In genomic region chrX:63350979-63351616, GRCh38 we compare ENCODE assay signal across 8 cellular contexts. TPM values are rescaled to one million over a fixed set of nuclear protein-coding genes. Genes with fewer than 3 reads are reported as not detected.
DNase-seq lines count a peak whose midpoint lies in the region; ATAC-seq and TF ChIP-seq lines count a peak whose summit lies in the region.

Gene SPIN4, minus strand, starts transcription at chrX:63351332. Its CDS starts 513 bp downstream, at chrX:63350819.

- H3K27ac ChIP-seq in BLaER1 treated with 17β-estradiol and CSF1 and Interleukin-3, amounts not matched to agents 10 nM and 100 nM: peak within 1 kb of the TSS in 9 of 11 experiments; percentile 57 to 78 (median 66); a peak in 19 of 22 replicates
- H3K27ac ChIP-seq in right lobe of liver: peak within 1 kb of the TSS; percentile 25 to 50 (median 35)

- no peaks in the 10 kb centered on the region for H4K20me1 ChIP-seq in BLaER1 treated with 17β-estradiol and CSF1 and Interleukin-3, amounts not matched to agents 10 nM and 100 nM

- TF ChIP-seq CTCF in right lobe of liver (IDR thresholded peaks at IDR 0.05): no peak

- H3K4me1 ChIP-seq in BLaER1 treated with 17β-estradiol and CSF1 and Interleukin-3, amounts not matched to agents 10 nM and 100 nM: peaks cover 0 to 14% (median 9%) of the 10 kb centered on the region in 10 experiments; a peak in 8 of 20 replicates
- H3K4me1 ChIP-seq in right lobe of liver: no peaks in the 10 kb centered on the region

- TF ChIP-seq POLR2A in right lobe of liver (IDR thresholded peaks at IDR 0.05): peak; percentile 73

- peak within 1 kb of the TSS; percentile 69 to 82 (median 76) for H3K4me2 ChIP-seq in BLaER1 treated with 17β-estradiol and CSF1 and Interleukin-3, amounts not matched to agents 10 nM and 100 nM

- intact Hi-C loops in right lobe of liver (cut with DNase I): no loop called here

- peak; percentile 26 for DNase-seq in GM19240 (ENCODE audit: insufficient read length, low spot score)
- DNase-seq in NCI-H526 treated with DMSO at 0.1 percent for 48 hours (lab: John Stamatoyannopoulos, UW): peak; percentile 84
- DNase-seq in activated CD4-positive, alpha-beta T cell treated with anti-CD3 and anti-CD28 coated beads, Interleukin-2, amount 50 U/mL, for 24 hours (ENCODE audit: low read depth in 1 of 2, low spot score in 1 of 2): peak; percentile 19 to 26
- peak; percentile 65 to 89 for DNase-seq in dermis microvascular lymphatic vessel endothelial cell (ENCODE audit: low read depth in 2 of 2)
- DNase-seq in right lobe of liver: peak; percentile 90 to 91 (median 91)
- peak; percentile 50 to 61 for DNase-seq in stimulated activated CD4-positive, alpha-beta T cell treated with anti-CD3 and anti-CD28 coated beads, Interleukin-4, amount 100 ng/mL, for 4 hours

- H3K9ac ChIP-seq in BLaER1 treated with 17β-estradiol and CSF1 and Interleukin-3, amounts not matched to agents 10 nM and 100 nM: peak within 1 kb of the TSS; percentile 57 to 80 (median 77); a peak in 21 of 22 replicates

- H3K9me3 ChIP-seq in BLaER1 treated with 17β-estradiol and CSF1 and Interleukin-3, amounts not matched to agents 10 nM and 100 nM (replicated peaks in 1 of 11): peaks cover 0 to 6% (median 0%) of the 10 kb centered on the region in 11 experiments; a peak in 1 of 22 replicates
- H3K9me3 ChIP-seq in right lobe of liver: no peaks in the 10 kb centered on the region

- no peaks in the 10 kb centered on the region for H3K27me3 ChIP-seq in BLaER1 treated with 17β-estradiol and CSF1 and Interleukin-3, amounts not matched to agents 10 nM and 100 nM
- H3K27me3 ChIP-seq in right lobe of liver: no peaks in the 10 kb centered on the region

- 20% methylated on average over 29 of the region's 58 CpGs for WGBS in right lobe of liver (ENCODE audit: insufficient coverage, low coverage, low lambda C conversion rate, missing lambda C conversion rate)

- peak within 1 kb of the TSS; percentile 57 to 75 (median 68) for H3K4me3 ChIP-seq in BLaER1 treated with 17β-estradiol and CSF1 and Interleukin-3, amounts not matched to agents 10 nM and 100 nM
- peak within 1 kb of the TSS; percentile 42 to 63 (median 60) for H3K4me3 ChIP-seq in right lobe of liver

- no peaks in the 10 kb centered on the region for H3K36me3 ChIP-seq in BLaER1 treated with 17β-estradiol and CSF1 and Interleukin-3, amounts not matched to agents 10 nM and 100 nM
- no peaks in the 10 kb centered on the region for H3K36me3 ChIP-seq in right lobe of liver

- ATAC-seq in HG03457 (IDR thresholded peaks at IDR 0.05; ENCODE audit: unreplicated experiment) (peak; percentile 96), right lobe of liver (peak; percentile 99 to 100 (median 100))

RNA-seq across cellular contexts. Expression of gene SPIN4, which starts in this region (rescaled TPM):
- 6.8 and 9.4 TPM in 2 replicates for total RNA-seq in dermis microvascular lymphatic vessel endothelial cell
- 1 to 10 TPM in 5 of 6 experiments, under 1 TPM in 1; 0.93 to 3.4 (median 1.6) TPM for total RNA-seq in right lobe of liver

Comparison
In these comparisons a context has a peak if more than half of its experiments do, and no peak if none do; other contexts are left out.
1. Peak in every context shown above with its lines: DNase-seq, ATAC-seq, H3K4me3 ChIP-seq and H3K27ac ChIP-seq.
2. DNase-seq: peak in every context shown above with its lines; median percentile 91 in right lobe of liver; 84 in NCI-H526 treated with DMSO at 0.1 percent for 48 hours; 77 in dermis microvascular lymphatic vessel endothelial cell; 56 in stimulated activated CD4-positive, alpha-beta T cell treated with anti-CD3 and anti-CD28 coated beads, Interleukin-4, amount 100 ng/mL, for 4 hours; 26 in GM19240; 22 in activated CD4-positive, alpha-beta T cell treated with anti-CD3 and anti-CD28 coated beads, Interleukin-2, amount 50 U/mL, for 24 hours.